Comparison of ENCODE assay signal across 11 cellular contexts in genomic region chr1:38044224-38045215, GRCh38. TPM values are rescaled to one million over a fixed set of nuclear protein-coding genes. Genes with fewer than 3 reads are reported as not detected.
DNase-seq lines count a peak whose midpoint lies in the region; ATAC-seq and TF ChIP-seq lines count a peak whose summit lies in the region.
"Had no signal": no experiment of that assay in that cellular context is flagged by ENCODE, and none has a peak within 500 bp of the region (broad histone marks: within the 10 kb centered on the region; RNA-seq: fewer than 3 reads in every experiment).

No MANE protein-coding gene starts in this region.

- no peaks in the 10 kb centered on the region for H3K36me3 ChIP-seq in mucosa of descending colon (ENCODE audit: low read depth)

- intact Hi-C loops in CD14-positive monocyte (cut with micrococcal nuclease): loop anchor here in 1 of 2 donors (10.0 kb wide), 1 partner anchor 790 kb away; no protein-coding TSS in a partner anchor
- intact Hi-C loops in dendritic cell treated with granulocyte-macrophage colony-stimulating factor and Interleukin-4, amounts not matched to agents 40 ng/mL and 50 ng/mL, for 4 days (cut with micrococcal nuclease): no loop called here
- intact Hi-C loops in mucosa of descending colon (cut with DNase I, micrococcal nuclease): loop anchor here in 1 of 2 donors (10.0 kb wide), 1 partner anchor 790 kb away; no protein-coding TSS in a partner anchor

- H3K36me3 Mint-ChIP-seq in CD14-positive monocyte (peaks cover 0 to 3% of the 10 kb centered on the region in 2 donors), IgD-negative memory B cell (no peaks in the 10 kb centered on the region), nephron progenitor cell (ENCODE audit: low read depth) (no peaks in the 10 kb centered on the region)
- H3K36me3 Mint-ChIP-seq in dendritic cell treated with granulocyte-macrophage colony-stimulating factor and Interleukin-4, amounts not matched to agents 40 ng/mL and 50 ng/mL, for 4 days (ENCODE audit: low read depth): no peaks in the 10 kb centered on the region

- H3K4me3 Mint-ChIP-seq in CD14-positive monocyte: peak overlapping the region; percentile 62 to 86
- peak overlapping the region; percentile 64 to 91 (median 76) for H3K4me3 Mint-ChIP-seq in IgD-negative memory B cell
- H3K4me3 Mint-ChIP-seq in dendritic cell treated with granulocyte-macrophage colony-stimulating factor and Interleukin-4, amounts not matched to agents 40 ng/mL and 50 ng/mL, for 4 days: peak overlapping the region; percentile 35
- peak overlapping the region; percentile 78 for H3K4me3 Mint-ChIP-seq in nephron progenitor cell

- H3K4me1 Mint-ChIP-seq in CD14-positive monocyte (peaks cover 12% of the 10 kb centered on the region), IgD-negative memory B cell (peaks cover 2 to 7% (median 5%) of the 10 kb centered on the region in 3 donors), nephron progenitor cell (peaks cover 27% of the 10 kb centered on the region)
- H3K4me1 Mint-ChIP-seq in dendritic cell treated with granulocyte-macrophage colony-stimulating factor and Interleukin-4, amounts not matched to agents 40 ng/mL and 50 ng/mL, for 4 days (ENCODE audit: low read depth): peaks cover 22% of the 10 kb centered on the region

- H3K4me1 ChIP-seq in mucosa of descending colon (ENCODE audit: low read depth): peaks cover 11% of the 10 kb centered on the region

- no peak overlapping the region for H3K4me3 ChIP-seq in mucosa of descending colon

- peak overlapping the region in 1 of 7 donors; percentile 31 for H3K27ac Mint-ChIP-seq in CD14-positive monocyte
- no peak overlapping the region for H3K27ac Mint-ChIP-seq in IgD-negative memory B cell
- H3K27ac Mint-ChIP-seq in dendritic cell treated with granulocyte-macrophage colony-stimulating factor and Interleukin-4, amounts not matched to agents 40 ng/mL and 50 ng/mL, for 4 days: no peak overlapping the region
- no peak overlapping the region for H3K27ac Mint-ChIP-seq in nephron progenitor cell

- ATAC-seq in mucosa of descending colon: no peak

- H3K9me3 Mint-ChIP-seq in CD14-positive monocyte (peaks cover 0 to 21% (median 4%) of the 10 kb centered on the region in 7 donors), IgD-negative memory B cell (peaks cover 0 to 1% (median 0%) of the 10 kb centered on the region in 3 donors), nephron progenitor cell (no peaks in the 10 kb centered on the region)
- H3K9me3 Mint-ChIP-seq in dendritic cell treated with granulocyte-macrophage colony-stimulating factor and Interleukin-4, amounts not matched to agents 40 ng/mL and 50 ng/mL, for 4 days: no peaks in the 10 kb centered on the region

- CTCF ChIA-PET in HEK293T (lab: Yijun Ruan, JAX): no interaction called here

- no peaks in the 10 kb centered on the region for H3K9me3 ChIP-seq in mucosa of descending colon

- no peak for TF ChIP-seq CTCF in CD14-positive monocyte (IDR thresholded peaks at IDR 0.05)
- no peak for TF ChIP-seq CTCF in nephron progenitor cell (IDR thresholded peaks at IDR 0.05)
- no peak for TF ChIP-seq CTCF in mucosa of descending colon (IDR thresholded peaks at IDR 0.05)

- no peak for DNase-seq in CD14-positive monocyte (ENCODE audit: low spot score)
- peak; percentile 33 for DNase-seq in nephron progenitor cell
- DNase-seq in mesenteric fat pad (ENCODE audit: low spot score): no peak
- DNase-seq in DMS153 treated with DMSO at 0.1 percent for 48 hours (lab: John Stamatoyannopoulos, UW; ENCODE audit: unreplicated experiment): no peak
- DNase-seq in mucosa of descending colon: no peak
- DNase-seq in HEK293T (ENCODE audit: extremely low spot score): no peak
- DNase-seq: activated CD4-positive, alpha-beta T cell treated with anti-CD3 and anti-CD28 coated beads for 1 hour; NCI-H2171 had no signal

- H3K27me3 Mint-ChIP-seq in CD14-positive monocyte (ENCODE audit: low read depth in 3 of 3) (peaks cover 60 to 87% (median 73%) of the 10 kb centered on the region in 3 donors), IgD-negative memory B cell (peaks cover 29% of the 10 kb centered on the region), nephron progenitor cell (ENCODE audit: low read depth, poor library complexity) (peaks cover 89% of the 10 kb centered on the region)
- H3K27me3 Mint-ChIP-seq in dendritic cell treated with granulocyte-macrophage colony-stimulating factor and Interleukin-4, amounts not matched to agents 40 ng/mL and 50 ng/mL, for 4 days: peaks cover 83% of the 10 kb centered on the region

- POLR2A ChIA-PET in HEK293T (lab: Yijun Ruan, JAX): no interaction called here

TF ChIP-seq in HEK293T, 16 proteins besides CTCF, POLR2A, EP300 and RAD21:
- no peak for TF ChIP-seq BHLHE40 (IDR thresholded peaks at IDR 0.05; ENCODE audit: borderline replicate concordance)
- no peak for TF ChIP-seq L3MBTL2 (conservative IDR thresholded peaks at IDR 0.05)
- TF ChIP-seq FOXM1 (IDR thresholded peaks at IDR 0.05; ENCODE audit: borderline replicate concordance): no peak
- no peak for TF ChIP-seq CTBP1 (IDR thresholded peaks at IDR 0.05; ENCODE audit: borderline replicate concordance)
- TF ChIP-seq FOXK2 (IDR thresholded peaks at IDR 0.05): no peak
- TF ChIP-seq TARDBP (IDR thresholded peaks at IDR 0.05): no peak
- TF ChIP-seq PKNOX1 (IDR thresholded peaks at IDR 0.05): no peak
- no peak for TF ChIP-seq ZNF384 (IDR thresholded peaks at IDR 0.05)
- no peak for TF ChIP-seq ELF4 (IDR thresholded peaks at IDR 0.05)
- TF ChIP-seq LEF1 (IDR thresholded peaks at IDR 0.05; ENCODE audit: borderline replicate concordance): no peak

RNA-seq across cellular contexts. Expression of gene POU3F1, which starts 2.1 kb away (rescaled TPM):
- polyA plus RNA-seq in CD14-positive monocyte (not detected), IgD-negative memory B cell (not detected)
- total RNA-seq in mesenteric fat pad (0.19 TPM), mucosa of descending colon (not detected)
- total RNA-seq: glomerular endothelial cell had no signal

RNA-seq across cellular contexts. Expression of gene UTP11, which starts 32.0 kb away (rescaled TPM):
- polyA plus RNA-seq in CD14-positive monocyte (10 to 100 TPM; 20.5 to 26.0 TPM), IgD-negative memory B cell (18.9 TPM)
- total RNA-seq in mesenteric fat pad (35.3 TPM), mucosa of descending colon (10 to 100 TPM; 13.7 to 35.7 (median 15.3) TPM)

RNA-seq across cellular contexts. Expression of gene FHL3, which starts 39.2 kb away (rescaled TPM):
- polyA plus RNA-seq in CD14-positive monocyte: 10 to 100 TPM; 26.1 to 32.3 TPM
- 1.7 TPM for polyA plus RNA-seq in IgD-negative memory B cell
- total RNA-seq in mesenteric fat pad: 13.6 TPM
- 10 to 100 TPM in 1 of 3 donors, 1 to 10 TPM in 2; 2.0 to 34.1 (median 8.7) TPM for total RNA-seq in mucosa of descending colon

RNA-seq across cellular contexts. Expression of gene SF3A3, which starts 54.7 kb away (rescaled TPM):
- polyA plus RNA-seq in CD14-positive monocyte (10 to 100 TPM; 53.3 to 55.7 TPM), IgD-negative memory B cell (70.7 TPM)
- total RNA-seq in mesenteric fat pad (46.7 TPM), mucosa of descending colon (10 to 100 TPM; 38.3 to 47.1 (median 44.7) TPM)
